ENCODE assay signal across 8 cellular contexts in the genomic region with DNA sequence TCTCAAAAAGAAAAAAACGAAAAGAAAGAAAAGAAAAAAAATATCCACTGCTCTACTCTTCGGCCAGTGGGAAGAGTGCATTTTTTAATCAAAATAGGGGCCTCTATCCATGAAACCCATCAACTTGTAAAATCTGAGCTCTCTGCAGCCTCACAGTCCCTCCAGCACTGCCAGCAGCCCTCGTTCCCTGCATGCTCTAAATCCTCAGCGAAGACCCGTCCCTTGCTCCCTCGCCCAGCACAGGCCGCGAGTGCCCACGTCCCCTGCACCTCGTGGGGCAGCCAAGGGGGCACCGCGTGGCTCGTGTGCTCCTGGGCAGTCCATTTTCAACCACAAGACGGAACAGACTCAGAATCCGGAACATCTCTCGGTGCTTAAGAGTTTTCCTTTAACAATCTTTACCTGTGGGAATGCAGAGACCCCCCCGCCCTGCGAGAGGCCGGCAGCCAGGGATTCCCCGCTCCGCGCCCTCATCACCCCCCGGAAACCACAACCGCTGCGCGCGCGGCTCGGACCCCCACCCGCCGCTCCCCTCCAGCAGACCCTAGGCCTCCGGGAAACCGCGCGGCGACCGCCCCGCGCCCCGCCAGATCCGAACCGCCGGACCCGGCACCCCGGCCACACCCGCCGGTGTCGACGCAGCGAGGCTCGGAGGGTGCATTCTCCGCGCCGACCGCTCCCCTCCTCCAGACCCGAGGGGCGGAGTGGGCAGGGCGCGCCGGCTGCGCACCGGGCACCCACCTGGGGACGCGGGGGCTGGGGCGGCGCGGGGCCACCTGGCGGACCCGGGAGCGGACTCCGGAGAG. TPM values are rescaled to one million over a fixed set of nuclear protein-coding genes. Genes with fewer than 3 reads are reported as not detected.
A peak's percentile ranks its signal among the peaks of the same experiment; 100 is the strongest.
DNase-seq lines count a peak whose midpoint lies in the region; ATAC-seq lines count a peak whose summit lies in the region.

No MANE protein-coding gene starts in this region.

- ATAC-seq in HG03025 (IDR thresholded peaks at IDR 0.05; ENCODE audit: low FRiP score, unreplicated experiment), result peak; percentile 24

- H3K27ac ChIP-seq in subcutaneous abdominal adipose tissue (ENCODE audit: low read depth, low read length), result no peak overlapping the region

- no peaks in the 10 kb centered on the region for H3K9me3 ChIP-seq in subcutaneous abdominal adipose tissue (ENCODE audit: control insufficient read depth in 5 of 5, low read length in 5 of 5)

- H3K4me1 Mint-ChIP-seq in activated T-helper 2 cell treated with anti-CD3 and anti-CD28 coated beads, Interferon-gamma antibody, Interleukin-2, Interleukin-4, amounts not matched to agents 10 μg/mL and 5 μg/mL and 100 μg/mL, durations not matched to agents 14 hours and 24 hours and 36 hours (ENCODE audit: low read depth), result peaks cover 32% of the 10 kb centered on the region
- H3K4me1 Mint-ChIP-seq in immature natural killer cell, result peaks cover 48 to 52% of the 10 kb centered on the region in 2 donors

- H3K27me3 ChIP-seq in subcutaneous abdominal adipose tissue (ENCODE audit: control insufficient read depth in 5 of 5, insufficient read depth in 4 of 5, low read length in 5 of 5), result peaks cover 3 to 12% (median 6%) of the 10 kb centered on the region in 5 donors

- H3K4me3 Mint-ChIP-seq in activated T-helper 2 cell treated with anti-CD3 and anti-CD28 coated beads, Interferon-gamma antibody, Interleukin-2, Interleukin-4, amounts not matched to agents 10 μg/mL and 5 μg/mL and 100 μg/mL, durations not matched to agents 14 hours and 24 hours and 36 hours (ENCODE audit: low read depth), result peak overlapping the region; percentile 95
- peak overlapping the region; percentile 85 to 95 (median 94) for H3K4me3 Mint-ChIP-seq in immature natural killer cell

- peak overlapping the region in 4 of 5 donors; percentile 66 to 86 (median 76) for H3K9ac ChIP-seq in subcutaneous abdominal adipose tissue (ENCODE audit: low read length in 5 of 5)

- peak; percentile 35 for DNase-seq in COLO668 (lab: John Stamatoyannopoulos, UW; ENCODE audit: unreplicated experiment)
- no peak for DNase-seq in activated T-helper 2 cell treated with anti-CD3 and anti-CD28 coated beads, Interferon-gamma antibody, Interleukin-2, Interleukin-4, amounts not matched to agents 10 μg/mL and 5 μg/mL and 100 μg/mL, durations not matched to agents 14 hours and 24 hours and 36 hours (ENCODE audit: low spot score)
- no peak for DNase-seq in immature natural killer cell
- no peak for DNase-seq in epidermal melanocyte (ENCODE audit: insufficient read length, low spot score)
- no peak for DNase-seq in stimulated activated CD4-positive, alpha-beta T cell treated with anti-CD3 and anti-CD28 coated beads, Interleukin-1b, Interleukin-23, amount 100 ng/mL, for 48 hours
- no peak for DNase-seq in HuH-7.5 (ENCODE audit: low spot score)

- peak overlapping the region; percentile 54 to 93 (median 91) for H3K4me3 ChIP-seq in subcutaneous abdominal adipose tissue (ENCODE audit: low read depth in 1 of 5, low read length in 5 of 5)

- no peaks in the 10 kb centered on the region for H3K36me3 ChIP-seq in subcutaneous abdominal adipose tissue (ENCODE audit: control insufficient read depth in 5 of 5, insufficient read depth in 5 of 5, low read length in 5 of 5)

- H3K36me3 Mint-ChIP-seq in activated T-helper 2 cell treated with anti-CD3 and anti-CD28 coated beads, Interferon-gamma antibody, Interleukin-2, Interleukin-4, amounts not matched to agents 10 μg/mL and 5 μg/mL and 100 μg/mL, durations not matched to agents 14 hours and 24 hours and 36 hours (ENCODE audit: low read depth), result peaks cover 4% of the 10 kb centered on the region
- peaks cover 0 to 4% (median 0%) of the 10 kb centered on the region in 3 donors for H3K36me3 Mint-ChIP-seq in immature natural killer cell

- H3K27ac Mint-ChIP-seq in activated T-helper 2 cell treated with anti-CD3 and anti-CD28 coated beads, Interferon-gamma antibody, Interleukin-2, Interleukin-4, amounts not matched to agents 10 μg/mL and 5 μg/mL and 100 μg/mL, durations not matched to agents 14 hours and 24 hours and 36 hours, result peak overlapping the region; percentile 84
- H3K27ac Mint-ChIP-seq in immature natural killer cell, result peak overlapping the region; percentile 73 to 89 (median 86)

- no peaks in the 10 kb centered on the region for H3K9me3 Mint-ChIP-seq in activated T-helper 2 cell treated with anti-CD3 and anti-CD28 coated beads, Interferon-gamma antibody, Interleukin-2, Interleukin-4, amounts not matched to agents 10 μg/mL and 5 μg/mL and 100 μg/mL, durations not matched to agents 14 hours and 24 hours and 36 hours
- no peaks in the 10 kb centered on the region for H3K9me3 Mint-ChIP-seq in immature natural killer cell

- intact Hi-C loops in activated T-helper 2 cell treated with anti-CD3 and anti-CD28 coated beads, Interferon-gamma antibody, Interleukin-2, Interleukin-4, amounts not matched to agents 10 μg/mL and 5 μg/mL and 100 μg/mL, durations not matched to agents 14 hours and 24 hours and 36 hours (cut with micrococcal nuclease), result loop anchor here (2.0 to 10.0 kb wide), 2 partner anchors 94 to 1500 kb away; a partner anchor contains a TSS

- peaks cover 15% of the 10 kb centered on the region for H3K27me3 Mint-ChIP-seq in activated T-helper 2 cell treated with anti-CD3 and anti-CD28 coated beads, Interferon-gamma antibody, Interleukin-2, Interleukin-4, amounts not matched to agents 10 μg/mL and 5 μg/mL and 100 μg/mL, durations not matched to agents 14 hours and 24 hours and 36 hours (ENCODE audit: low read depth)
- H3K27me3 Mint-ChIP-seq in immature natural killer cell (ENCODE audit: low read depth in 3 of 3), result peaks cover 14 to 16% (median 14%) of the 10 kb centered on the region in 3 donors

- H3K4me1 ChIP-seq in subcutaneous abdominal adipose tissue (ENCODE audit: control insufficient read depth in 5 of 5, insufficient read depth in 5 of 5, low read length in 5 of 5), result peaks cover 10 to 50% (median 33%) of the 10 kb centered on the region in 5 donors

RNA-seq across cellular contexts. Expression of a gene that starts 0.6 kb away (rescaled TPM):
- total RNA-seq in activated T-helper 2 cell treated with anti-CD3 and anti-CD28 coated beads, Interferon-gamma antibody, Interleukin-2, Interleukin-4, amounts not matched to agents 10 μg/mL and 5 μg/mL and 100 μg/mL, durations not matched to agents 14 hours and 24 hours and 36 hours, result 35.6 and 38.3 TPM in 2 replicates
- polyA plus RNA-seq in immature natural killer cell, result 10 to 100 TPM; 10.2 to 22.3 (median 13.2) TPM

RNA-seq across cellular contexts. Expression of a gene that starts 1.3 kb away (rescaled TPM):
- total RNA-seq in activated T-helper 2 cell treated with anti-CD3 and anti-CD28 coated beads, Interferon-gamma antibody, Interleukin-2, Interleukin-4, amounts not matched to agents 10 μg/mL and 5 μg/mL and 100 μg/mL, durations not matched to agents 14 hours and 24 hours and 36 hours, result 0.21 TPM in 2 replicates
- under 1 TPM in 2 of 3 donors, not detected in 1; 0.12 to 0.30 TPM for polyA plus RNA-seq in immature natural killer cell

RNA-seq across cellular contexts. Expression of a gene that starts 17.3 kb away (rescaled TPM):
- 25.0 and 25.6 TPM in 2 replicates for total RNA-seq in activated T-helper 2 cell treated with anti-CD3 and anti-CD28 coated beads, Interferon-gamma antibody, Interleukin-2, Interleukin-4, amounts not matched to agents 10 μg/mL and 5 μg/mL and 100 μg/mL, durations not matched to agents 14 hours and 24 hours and 36 hours
- 1 to 10 TPM; 3.3 to 3.6 (median 3.4) TPM for polyA plus RNA-seq in immature natural killer cell

RNA-seq across cellular contexts. Expression of a gene that starts 45.2 kb away (rescaled TPM):
- 0.07 TPM in 1 of 2 replicates, not detected in the other for total RNA-seq in activated T-helper 2 cell treated with anti-CD3 and anti-CD28 coated beads, Interferon-gamma antibody, Interleukin-2, Interleukin-4, amounts not matched to agents 10 μg/mL and 5 μg/mL and 100 μg/mL, durations not matched to agents 14 hours and 24 hours and 36 hours
- under 1 TPM in 2 of 3 donors, not detected in 1; 0.36 to 0.39 TPM for polyA plus RNA-seq in immature natural killer cell
